8 cellular contexts compared by ENCODE assay signal in the genomic region with DNA sequence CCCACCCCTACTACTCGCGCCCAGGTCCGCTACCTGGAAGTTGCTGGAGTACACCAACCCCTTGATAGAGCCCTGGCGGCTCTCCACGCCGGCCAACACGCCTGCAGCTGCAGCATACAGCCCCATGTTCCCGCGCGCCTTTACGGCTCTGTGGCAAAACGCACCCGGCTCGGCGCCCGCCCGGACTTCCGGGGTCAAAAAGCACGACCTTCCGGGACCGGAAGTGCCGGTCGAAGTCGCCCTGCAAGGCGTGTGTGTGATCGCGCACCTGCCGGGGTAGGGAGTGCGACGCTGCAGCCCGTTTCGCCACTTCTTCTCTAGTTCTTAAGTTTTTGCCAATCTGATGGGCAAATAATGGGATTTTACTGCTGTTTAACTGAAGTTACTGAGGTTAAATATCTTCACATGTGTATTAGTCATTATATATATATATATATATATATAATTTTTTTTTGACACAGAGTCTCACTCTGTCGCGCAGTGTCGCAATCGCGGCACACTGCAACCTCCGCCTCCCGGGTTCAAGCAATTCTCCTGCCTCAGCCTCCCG. TPM values are rescaled to one million over a fixed set of nuclear protein-coding genes. Genes with fewer than 3 reads are reported as not detected.
DNase-seq lines count a peak whose midpoint lies in the region; ATAC-seq and TF ChIP-seq lines count a peak whose summit lies in the region.

Gene NSUN5, minus strand, starts transcription at position 162 of the 550 bp plus-strand sequence. Its CDS starts 36 bp downstream, at position 126.

- peak; percentile 78 for ATAC-seq in omental fat pad (ENCODE audit: low FRiP score)

- H3K9me3 ChIP-seq in SJSA1 (replicated peaks): no peaks in the 10 kb centered on the region

- H3K4me1 ChIP-seq in SJSA1 (replicated peaks): peaks cover 13% of the 10 kb centered on the region; the same call in 1 of the 2 replicates

- peak within 1 kb of the TSS; percentile 52 for H3K4me3 ChIP-seq in SJSA1

- H3K27ac ChIP-seq in SJSA1 (no peak within 1 kb of the TSS), temporal lobe (ENCODE audit: low read depth, low read length) (no peak within 1 kb of the TSS)

- no peaks in the 10 kb centered on the region for H3K27me3 ChIP-seq in SJSA1 (replicated peaks)

- H3K36me3 ChIP-seq in SJSA1: peaks cover 28% of the 10 kb centered on the region

- TF ChIP-seq CTCF in omental fat pad (IDR thresholded peaks at IDR 0.05): no peak

- DNase-seq in EH (ENCODE audit: low read depth) (peak; percentile 71), GOT3 (lab: John Stamatoyannopoulos, UW) (peak; percentile 49), LoVo (ENCODE audit: low spot score) (peak; percentile 92), SJSA1 (ENCODE audit: low read depth in 1 of 2, low spot score in 2 of 2) (peak; percentile 35 to 79), glomerular visceral epithelial cell (ENCODE audit: extremely low spot score) (peak; percentile 78), omental fat pad (ENCODE audit: low spot score) (peak; percentile 55)
- peak; percentile 60 to 87 (median 77) for DNase-seq in activated naive CD4-positive, alpha-beta T cell (lab: John Stamatoyannopoulos, UW)

RNA-seq across cellular contexts. Expression of gene NSUN5, which starts in this region (rescaled TPM):
- total RNA-seq in SJSA1 (2014; rRNA removed; shearing (Covaris generic)): 46.3 and 64.0 TPM in 2 replicates
- total RNA-seq in omental fat pad (10 to 100 TPM; 14.1 to 19.0 (median 16.5) TPM), temporal lobe (11.6 TPM)
